Comparison of ENCODE assay signal across 11 cellular contexts in genomic region chr7:92319243-92319642, GRCh38.
"Had no signal": no experiment of that assay in that cellular context is flagged by ENCODE, and none has a peak within 500 bp of the region (broad histone marks: within the 10 kb centered on the region; RNA-seq: fewer than 3 reads in every experiment).

No MANE protein-coding gene starts in this region.

- ATAC-seq: GM23338, HCT116 had no signal

- FAIRE-seq: H1, H54 had no signal

- H3K4me3 Mint-ChIP-seq: GM23338, H9, HFFc6 had no signal

- H3K9me3 Mint-ChIP-seq: GM23338, H9, HFFc6 had no signal

- H3K27ac Mint-ChIP-seq: GM23338, H9, HFFc6 had no signal

- H3K4me3 ChIP-seq: GM23248, GM23338, HAP-1 had no signal

- H3K4me1 Mint-ChIP-seq: GM23338, H9 had no signal

- DNase-seq: GM23248, GOT3, H7, H9, HCEC 1CT, HFFc6 had no signal

- H3K27ac ChIP-seq: GM23248 had no signal
